Comparison of ENCODE assay signal across 12 cellular contexts in genomic region chr16:48971571-48972071, GRCh38.
A peak's percentile ranks its signal among the peaks of the same experiment; 100 is the strongest.
DNase-seq lines count a peak whose midpoint lies in the region; ATAC-seq and TF ChIP-seq lines count a peak whose summit lies in the region.
"Had no signal": no experiment of that assay in that cellular context is flagged by ENCODE, and none has a peak within 500 bp of the region (broad histone marks: within the 10 kb centered on the region; RNA-seq: fewer than 3 reads in every experiment).

No MANE protein-coding gene starts in this region.

- H3K4me1 Mint-ChIP-seq in activated CD8-positive, alpha-beta T cell treated with anti-CD3 and anti-CD28 coated beads for 36 hours (ENCODE audit: low read depth): no peaks in the 10 kb centered on the region
- H3K4me1 Mint-ChIP-seq: mesothelial cell of epicardium had no signal

- no TSS peak for BruUV-seq in A673 (replicated peaks; lab: Mats Ljungman, UMichigan)
- no TSS peak for BruUV-seq in HCT116 (replicated peaks; lab: Mats Ljungman, UMichigan)

- no peaks in the 10 kb centered on the region for H3K4me1 ChIP-seq in A673 (ENCODE audit: insufficient read depth, low read length, poor library complexity, severe bottlenecking)
- peaks cover 18 to 34% of the 10 kb centered on the region in 2 experiments for H3K4me1 ChIP-seq in HCT116 (ENCODE audit: control insufficient read depth in 1 of 2, insufficient read depth in 2 of 2, low read length in 2 of 2)

- POLR2A ChIA-PET in A673 (lab: Charles Lee; ENCODE audit: low non-redundant PET): no interaction called here
- POLR2A ChIA-PET in HCT116 (lab: Charles Lee): no interaction called here
- POLR2A ChIA-PET in activated CD8-positive, alpha-beta T cell treated with anti-CD3 and anti-CD28 coated beads for 36 hours (lab: Charles Lee): no interaction called here

- TF ChIP-seq CTCF in A673 (conservative IDR thresholded peaks at IDR 0.05; ENCODE audit: low read depth, low read length): no peak
- no peak for TF ChIP-seq CTCF in HCT116 (IDR thresholded peaks at IDR 0.05 in 2 of 3, conservative IDR thresholded peaks at IDR 0.05 in 1 of 3; ENCODE audit: borderline replicate concordance in 1 of 3, insufficient read depth in 1 of 3, low read depth in 2 of 3, low read length in 2 of 3)
- TF ChIP-seq CTCF in activated CD8-positive, alpha-beta T cell treated with anti-CD3 and anti-CD28 coated beads for 36 hours (IDR thresholded peaks at IDR 0.05): no peak

- H3K27me3 Mint-ChIP-seq in activated CD8-positive, alpha-beta T cell treated with anti-CD3 and anti-CD28 coated beads for 36 hours: no peaks in the 10 kb centered on the region

- no peak overlapping the region for H3K27ac ChIP-seq in A673 (ENCODE audit: low read depth, low read length, poor library complexity, severe bottlenecking)
- peak overlapping the region; percentile 60 for H3K27ac ChIP-seq in HCT116 (ENCODE audit: low read depth, low read length)

- H3K9me3 ChIP-seq in A673 (ENCODE audit: low read depth, low read length, poor library complexity, severe bottlenecking) (no peaks in the 10 kb centered on the region), HCT116 (ENCODE audit: control insufficient read depth in 1 of 2, insufficient read depth in 1 of 2, low read depth in 1 of 2, low read length in 2 of 2) (no peaks in the 10 kb centered on the region)

- no peaks in the 10 kb centered on the region for H3K9me3 Mint-ChIP-seq in activated CD8-positive, alpha-beta T cell treated with anti-CD3 and anti-CD28 coated beads for 36 hours
- H3K9me3 Mint-ChIP-seq: mesothelial cell of epicardium had no signal

- TF ChIP-seq RAD21 in HCT116 (IDR thresholded peaks at IDR 0.05; ENCODE audit: low read depth): 0 out of 2 replicates have a peak, but pooled peaks have one; percentile 24

- no peaks in the 10 kb centered on the region for H3K36me3 Mint-ChIP-seq in activated CD8-positive, alpha-beta T cell treated with anti-CD3 and anti-CD28 coated beads for 36 hours (ENCODE audit: low read depth)
- H3K36me3 Mint-ChIP-seq: mesothelial cell of epicardium had no signal

- H3K4me2 ChIP-seq in HCT116 (ENCODE audit: low read length): peak overlapping the region; percentile 56

- H3K27ac Mint-ChIP-seq in activated CD8-positive, alpha-beta T cell treated with anti-CD3 and anti-CD28 coated beads for 36 hours: no peak overlapping the region
- H3K27ac Mint-ChIP-seq: mesothelial cell of epicardium had no signal

- peak overlapping the region; percentile 14; the same call in 1 of the 2 replicates for H3K9ac ChIP-seq in HCT116 (ENCODE audit: low read length)

- DNase-seq in A673 (ENCODE audit: low spot score) (peak; percentile 42), HCT116 (ENCODE audit: low read depth, low spot score) (peak; percentile 65), NCI-H69 (lab: John Stamatoyannopoulos, UW) (peak; percentile 81), head of caudate nucleus (peak in 39 of 42 donors; percentile 7 to 86 (median 44)), inferior parietal cortex (ENCODE audit: extremely low spot score) (no peak), T-helper 9 cell (no peak)
- DNase-seq in activated CD8-positive, alpha-beta T cell treated with anti-CD3 and anti-CD28 coated beads for 36 hours: no peak
- DNase-seq: activated CD8-positive, alpha-beta memory T cell treated with anti-CD3 and anti-CD28 coated beads for 24 hours; MM.1S; NCI-H524 treated with DMSO at 0.1 percent for 48 hours had no signal

- no peaks in the 10 kb centered on the region for H3K9me2 ChIP-seq in HCT116 (ENCODE audit: insufficient read depth)

- H2AFZ ChIP-seq in HCT116 (ENCODE audit: low read depth, low read length, poor library complexity, severe bottlenecking): no peak overlapping the region

- CTCF ChIA-PET in A673 (lab: Charles Lee) (interaction anchor here (0.6 kb wide), 1 partner anchor 249 kb away, joined by 5 read pairs; no protein-coding TSS in a partner anchor), HCT116 (lab: Charles Lee) (no interaction called here)
- CTCF ChIA-PET in activated CD8-positive, alpha-beta T cell treated with anti-CD3 and anti-CD28 coated beads for 36 hours (lab: Charles Lee): no interaction called here

- no peak overlapping the region for H3K4me3 Mint-ChIP-seq in activated CD8-positive, alpha-beta T cell treated with anti-CD3 and anti-CD28 coated beads for 36 hours
- H3K4me3 Mint-ChIP-seq: mesothelial cell of epicardium had no signal

- intact Hi-C loops in A673 (cut with micrococcal nuclease; ENCODE audit: unreplicated experiment) (no loop called here), HCT116 (cut with micrococcal nuclease) (no loop called here), head of caudate nucleus (cut with DNase I) (no loop called here)
- intact Hi-C loops in activated CD8-positive, alpha-beta T cell treated with anti-CD3 and anti-CD28 coated beads for 36 hours (cut with micrococcal nuclease): no loop called here

- H4K20me1 ChIP-seq in HCT116 (ENCODE audit: insufficient read depth): no peaks in the 10 kb centered on the region

- no peaks in the 10 kb centered on the region for H3K27me3 ChIP-seq in A673 (replicated peaks; ENCODE audit: insufficient read depth, low read depth, low read length, poor library complexity)
- H3K27me3 ChIP-seq in HCT116 (ENCODE audit: insufficient read depth, low read length): no peaks in the 10 kb centered on the region

- RAD21 ChIA-PET in HCT116 (lab: Charles Lee; ENCODE audit: low non-redundant PET in 1 of 2, low total read pairs in 2 of 2, uncharacterized antibody in 2 of 2, unreplicated experiment in 2 of 2): no interaction called here

- H3K79me2 ChIP-seq in HCT116 (ENCODE audit: insufficient read depth, low read length): no peaks in the 10 kb centered on the region

- ATAC-seq in HCT116 (peak; percentile 87), HG03135 (IDR thresholded peaks at IDR 0.05; ENCODE audit: unreplicated experiment) (no peak)
- no peak for ATAC-seq in activated CD8-positive, alpha-beta T cell treated with anti-CD3 and anti-CD28 coated beads for 36 hours

- TF ChIP-seq POLR2A in HCT116 (IDR thresholded peaks at IDR 0.05; ENCODE audit: borderline replicate concordance, extremely low read depth, insufficient read depth, insufficient read length): no peak

- no peaks in the 10 kb centered on the region for H3K36me3 ChIP-seq in A673 (ENCODE audit: insufficient read depth, low read length, poor library complexity, severe bottlenecking)
- no peaks in the 10 kb centered on the region for H3K36me3 ChIP-seq in HCT116 (ENCODE audit: control insufficient read depth in 1 of 2, insufficient read depth in 2 of 2, low read length in 2 of 2)

- H3K4me3 ChIP-seq in A673 (ENCODE audit: low read depth, low read length, poor library complexity, severe bottlenecking) (no peak overlapping the region), HCT116 (replicated peaks in 1 of 2; ENCODE audit: low read depth in 1 of 2, low read length in 2 of 2) (peak overlapping the region in 1 of 2 experiments; percentile 9; a peak in 1 of 4 replicates)

TF ChIP-seq in HCT116, 20 proteins besides CTCF, POLR2A, EP300 and RAD21 (continues in another document):
- TF ChIP-seq YY1 (IDR thresholded peaks at IDR 0.05; ENCODE audit: extremely low read depth, insufficient replicate concordance, low read depth, low read length) (peak; percentile 35), FOSL1 (IDR thresholded peaks at IDR 0.05; ENCODE audit: low read depth) (peak; percentile 86), JUND (IDR thresholded peaks at IDR 0.05) (peak; percentile 89), POLR2AphosphoS5 (IDR thresholded peaks at IDR 0.05; ENCODE audit: low read depth, low read length) (no peak), SRF (IDR thresholded peaks at IDR 0.05; ENCODE audit: low read depth) (peak; percentile 60; the same call in 1 of the 2 replicates), TCF7L2 (IDR thresholded peaks at IDR 0.05; ENCODE audit: borderline replicate concordance, extremely low read depth, insufficient read depth, insufficient read length) (no peak), ATF3 (IDR thresholded peaks at IDR 0.05) (no peak), CBX3 (IDR thresholded peaks at IDR 0.05; ENCODE audit: low read depth) (peak; percentile 94), EGR1 (IDR thresholded peaks at IDR 0.05; ENCODE audit: low read depth) (no peak), ZNF274 (IDR thresholded peaks at IDR 0.05; ENCODE audit: low read depth, low read length) (no peak), MAX (IDR thresholded peaks at IDR 0.05) (peak; percentile 81), ELF1 (IDR thresholded peaks at IDR 0.05; ENCODE audit: borderline replicate concordance, low read depth) (no peak), ZFX (IDR thresholded peaks at IDR 0.05) (no peak), REST (IDR thresholded peaks at IDR 0.05; ENCODE audit: low read depth) (no peak), EZH2 (IDR thresholded peaks at IDR 0.05) (no peak)

Comparison
In these comparisons a context has a peak if more than half of its experiments do, and no peak if none do; other contexts are left out.
1. DNase-seq: peak in A673 (single experiment), HCT116 (single experiment), NCI-H69 (single experiment) and head of caudate nucleus (39 of 42); none in activated CD8-positive, alpha-beta T cell treated with anti-CD3 and anti-CD28 coated beads for 36 hours (single experiment), inferior parietal cortex (single experiment) and T-helper 9 cell (single experiment).